Comparison of ENCODE assay signal across 7 cellular contexts in genomic region chr16:2671193-2671592, GRCh38. TPM values are rescaled to one million over a fixed set of nuclear protein-coding genes. Genes with fewer than 3 reads are reported as not detected.
DNase-seq lines count a peak whose midpoint lies in the region; ATAC-seq and TF ChIP-seq lines count a peak whose summit lies in the region.
"Not testable (repeated sequence)": the region's sequence is repeated elsewhere in the genome, so short reads cannot be mapped to it uniquely, and the experiment has no call there.

No MANE protein-coding gene starts in this region.

- not testable (repeated sequence) for H3K36me3 Mint-ChIP-seq in HFFc6 (ENCODE audit: low read depth)
- H3K36me3 Mint-ChIP-seq in activated CD8-positive, alpha-beta memory T cell treated with anti-CD3 and anti-CD28 coated beads, Interleukin-2, amount 10 ng/mL, durations not matched to agents 7 days and 5 days, result peaks cover 10% of the 10 kb centered on the region
- H3K36me3 Mint-ChIP-seq in brain, result peaks cover 15% of the 10 kb centered on the region

- not testable (repeated sequence) for H3K9ac ChIP-seq in DND-41 (ENCODE audit: low read depth, low read length)

- not testable (repeated sequence) for H3K27me3 Mint-ChIP-seq in HFFc6 (ENCODE audit: insufficient read depth); activated CD8-positive, alpha-beta memory T cell treated with anti-CD3 and anti-CD28 coated beads, Interleukin-2, amount 10 ng/mL, durations not matched to agents 7 days and 5 days; brain

- not testable (repeated sequence) for H2AFZ ChIP-seq in DND-41 (ENCODE audit: low read depth, low read length); osteoblast (ENCODE audit: low read length)

- peaks cover 26% of the 10 kb centered on the region for H3K4me1 ChIP-seq in DND-41 (ENCODE audit: insufficient read depth, low read length)
- H3K4me1 ChIP-seq in osteoblast (ENCODE audit: insufficient read depth, low read length), result not testable (repeated sequence)

- H3K4me3 Mint-ChIP-seq in HFFc6; activated CD8-positive, alpha-beta memory T cell treated with anti-CD3 and anti-CD28 coated beads, Interleukin-2, amount 10 ng/mL, durations not matched to agents 7 days and 5 days: not testable (repeated sequence)
- H3K4me3 Mint-ChIP-seq in brain, result peak overlapping the region; percentile 42 to 64 (median 59)

- not testable (repeated sequence) for H4K20me1 ChIP-seq in DND-41 (ENCODE audit: insufficient read depth, low read length); osteoblast (ENCODE audit: insufficient read depth, low read length)

- not testable (repeated sequence) for H3K36me3 ChIP-seq in DND-41 (ENCODE audit: insufficient read depth, low read length); osteoblast (ENCODE audit: insufficient read depth, low read length)

- not testable (repeated sequence) for H3K27ac ChIP-seq in DND-41 (ENCODE audit: low read length); osteoblast (ENCODE audit: low read depth, low read length)

- DNase-seq in DND-41, result peak; percentile 37
- not testable (repeated sequence) for DNase-seq in HFFc6; fibroblast of villous mesenchyme (ENCODE audit: low read depth); osteoblast (ENCODE audit: insufficient read length, low spot score, missing footprints)
- peak; percentile 15 to 20 for DNase-seq in SHP77 (lab: John Stamatoyannopoulos, UW)
- DNase-seq in activated CD8-positive, alpha-beta memory T cell treated with anti-CD3 and anti-CD28 coated beads, Interleukin-2, amount 10 ng/mL, durations not matched to agents 7 days and 5 days, result peak; percentile 56

- not testable (repeated sequence) for ATAC-seq in DND-41 (ENCODE audit: insufficient read depth, low read depth); activated CD8-positive, alpha-beta memory T cell treated with anti-CD3 and anti-CD28 coated beads, Interleukin-2, amount 10 ng/mL, durations not matched to agents 7 days and 5 days

- not testable (repeated sequence) for H3K27ac Mint-ChIP-seq in HFFc6; activated CD8-positive, alpha-beta memory T cell treated with anti-CD3 and anti-CD28 coated beads, Interleukin-2, amount 10 ng/mL, durations not matched to agents 7 days and 5 days
- peak overlapping the region in 1 of 5 experiments; percentile 60 for H3K27ac Mint-ChIP-seq in brain

- not testable (repeated sequence) for H3K9me3 ChIP-seq in DND-41 (ENCODE audit: insufficient read depth, low read length, severe bottlenecking); osteoblast (ENCODE audit: low read depth, low read length)

- CTCF ChIA-PET in activated CD8-positive, alpha-beta memory T cell treated with anti-CD3 and anti-CD28 coated beads, Interleukin-2, amount 10 ng/mL, durations not matched to agents 7 days and 5 days (lab: Charles Lee), result not testable (repeated sequence)

- not testable (repeated sequence) for H3K4me3 ChIP-seq in DND-41 (ENCODE audit: low read depth in 1 of 2, low read length in 2 of 2); fibroblast of villous mesenchyme (ENCODE audit: low read depth, low read length); osteoblast (ENCODE audit: insufficient read depth, low read length)

- H3K4me2 ChIP-seq in DND-41 (ENCODE audit: insufficient read depth, low read length), result 0 out of 2 replicates have a peak overlapping the region, but pooled peaks have one; percentile 75
- not testable (repeated sequence) for H3K4me2 ChIP-seq in osteoblast (ENCODE audit: insufficient read depth, low read length)

- H3K79me2 ChIP-seq in DND-41 (ENCODE audit: insufficient read depth, low read length), result peaks cover 13% of the 10 kb centered on the region
- peaks cover 16% of the 10 kb centered on the region for H3K79me2 ChIP-seq in osteoblast (ENCODE audit: insufficient read depth, low read length)

- peak; percentile 43 for TF ChIP-seq CTCF in DND-41 (IDR thresholded peaks at IDR 0.05; ENCODE audit: borderline replicate concordance, extremely low read depth, low read length, poor library complexity, severe bottlenecking)
- TF ChIP-seq CTCF in HFFc6 (IDR thresholded peaks at IDR 0.05), result peak; percentile 63
- not testable (repeated sequence) for TF ChIP-seq CTCF in brain (conservative IDR thresholded peaks at IDR 0.05)
- TF ChIP-seq CTCF in fibroblast of villous mesenchyme (IDR thresholded peaks at IDR 0.05; ENCODE audit: insufficient read depth, low read depth, low read length), result peak; percentile 47
- peak; percentile 33 for TF ChIP-seq CTCF in osteoblast (IDR thresholded peaks at IDR 0.05; ENCODE audit: extremely low read depth, low read depth, low read length)

- H3K4me1 Mint-ChIP-seq in HFFc6 (ENCODE audit: low read depth) (peaks cover 26% of the 10 kb centered on the region), brain (peaks cover 34% of the 10 kb centered on the region)
- peaks cover 38% of the 10 kb centered on the region for H3K4me1 Mint-ChIP-seq in activated CD8-positive, alpha-beta memory T cell treated with anti-CD3 and anti-CD28 coated beads, Interleukin-2, amount 10 ng/mL, durations not matched to agents 7 days and 5 days

- not testable (repeated sequence) for H3K27me3 ChIP-seq in DND-41 (ENCODE audit: insufficient read depth, low read length, poor library complexity); osteoblast (ENCODE audit: insufficient read depth, low read length)

- H3K9me3 Mint-ChIP-seq in HFFc6; activated CD8-positive, alpha-beta memory T cell treated with anti-CD3 and anti-CD28 coated beads, Interleukin-2, amount 10 ng/mL, durations not matched to agents 7 days and 5 days (ENCODE audit: low read depth); brain: not testable (repeated sequence)

RNA-seq across cellular contexts. Expression of gene KCTD5, which starts 11.1 kb away (rescaled TPM):
- 10 to 100 TPM; 27.1 to 30.9 (median 28.8) TPM for total RNA-seq in HFFc6 (2021; fragmentation: NEBNext Ultra II Directional; extraction: Animal tissue kit (Norgen Biotek cat#: 25700))
- total RNA-seq in activated CD8-positive, alpha-beta memory T cell treated with anti-CD3 and anti-CD28 coated beads, Interleukin-2, amount 10 ng/mL, durations not matched to agents 7 days and 5 days, result 10 to 100 TPM; 34.2 to 41.7 TPM
- 34.9 TPM for polyA plus RNA-seq in brain (ENCODE audit: insufficient read depth, low read depth, low replicate concordance)
- 25.0 and 26.4 TPM in 2 replicates for total RNA-seq in fibroblast of villous mesenchyme
- total RNA-seq in osteoblast, result 19.2 and 21.7 TPM in 2 replicates

RNA-seq across cellular contexts. Expression of gene PRSS27, which starts 48.8 kb away (rescaled TPM):
- under 1 TPM; 0.17 to 0.43 (median 0.31) TPM for total RNA-seq in HFFc6 (2021; fragmentation: NEBNext Ultra II Directional; extraction: Animal tissue kit (Norgen Biotek cat#: 25700))
- 1 to 10 TPM; 1.2 to 1.7 TPM for total RNA-seq in activated CD8-positive, alpha-beta memory T cell treated with anti-CD3 and anti-CD28 coated beads, Interleukin-2, amount 10 ng/mL, durations not matched to agents 7 days and 5 days
- polyA plus RNA-seq in brain (ENCODE audit: insufficient read depth, low read depth, low replicate concordance), result 5.2 TPM
- total RNA-seq in fibroblast of villous mesenchyme (0.86 and 0.97 TPM in 2 replicates), osteoblast (1.5 and 2.5 TPM in 2 replicates)
